Comparison of ENCODE assay signal across 8 cellular contexts in genomic region chr3:45567730-45568172, GRCh38. TPM values are rescaled to one million over a fixed set of nuclear protein-coding genes. Genes with fewer than 3 reads are reported as not detected.
DNase-seq lines count a peak whose midpoint lies in the region; ATAC-seq lines count a peak whose summit lies in the region.

No MANE protein-coding gene starts in this region.

- DNase-seq in activated CD4-positive, alpha-beta T cell treated with anti-CD3 and anti-CD28 coated beads for 48 hours, result peak; percentile 49
- no peak for DNase-seq in activated CD4-positive, alpha-beta T cell treated with anti-CD3 and anti-CD28 coated beads, Interleukin-2, amount 50 U/mL, for 4 hours
- peak; percentile 66 for DNase-seq in activated CD8-positive, alpha-beta memory T cell treated with anti-CD3 and anti-CD28 coated beads, Interleukin-2, amount 50 U/mL, for 48 hours
- DNase-seq in stimulated activated CD8-positive, alpha-beta memory T cell treated with anti-CD3 and anti-CD28 coated beads, Interleukin-15, amount 100 ng/mL, for 48 hours (ENCODE audit: low read depth in 2 of 2), result peak; percentile 19 to 34
- DNase-seq in NCI-H1436 treated with DMSO at 0.1 percent for 48 hours (lab: John Stamatoyannopoulos, UW), result no peak
- DNase-seq in mucosa of gallbladder (ENCODE audit: low spot score), result no peak
- no peak for DNase-seq in NCI-H1048 (lab: John Stamatoyannopoulos, UW)

- peak; percentile 43 for ATAC-seq in HG03280 (IDR thresholded peaks at IDR 0.05; ENCODE audit: unreplicated experiment)

RNA-seq across cellular contexts. Expression of gene LIMD1, which starts 26.8 kb away (rescaled TPM):
- total RNA-seq in mucosa of gallbladder, result 76.8 TPM

Comparison
In these comparisons a context has a peak if more than half of its experiments do, and no peak if none do; other contexts are left out.
1. DNase-seq: peak in activated CD4-positive, alpha-beta T cell treated with anti-CD3 and anti-CD28 coated beads for 48 hours (single experiment), activated CD8-positive, alpha-beta memory T cell treated with anti-CD3 and anti-CD28 coated beads, Interleukin-2, amount 50 U/mL, for 48 hours (single experiment) and stimulated activated CD8-positive, alpha-beta memory T cell treated with anti-CD3 and anti-CD28 coated beads, Interleukin-15, amount 100 ng/mL, for 48 hours (2 of 2); none in activated CD4-positive, alpha-beta T cell treated with anti-CD3 and anti-CD28 coated beads, Interleukin-2, amount 50 U/mL, for 4 hours (0 of 2), NCI-H1436 treated with DMSO at 0.1 percent for 48 hours (single experiment), mucosa of gallbladder (single experiment) and NCI-H1048 (single experiment).